24 cellular contexts compared by ENCODE assay signal in genomic region chr10:120195984-120196712, GRCh38.
"Had no signal": no experiment of that assay in that cellular context is flagged by ENCODE, and none has a peak within 500 bp of the region (broad histone marks: within the 10 kb centered on the region; RNA-seq: fewer than 3 reads in every experiment).

No MANE protein-coding gene starts in this region.

- H3K9me3 Mint-ChIP-seq: activated CD4-positive, alpha-beta memory T cell treated with anti-CD3 and anti-CD28 coated beads for 36 hours; activated CD4-positive, alpha-beta T cell treated with anti-CD3 and anti-CD28 coated beads, Interleukin-2, amount 10 ng/mL, durations not matched to agents 7 days and 5 days; activated naive CD4-positive, alpha-beta T cell treated with anti-CD3 and anti-CD28 coated beads, Interleukin-2, amount 10 ng/mL, durations not matched to agents 7 days and 5 days; activated naive CD8-positive, alpha-beta T cell treated with anti-CD3 and anti-CD28 coated beads for 36 hours; activated T-cell treated with anti-CD3 and anti-CD28 coated beads, Interleukin-2, amount 50 U/mL, for 4 hours had no signal

- H3K4me3 Mint-ChIP-seq: activated CD4-positive, alpha-beta memory T cell treated with anti-CD3 and anti-CD28 coated beads for 36 hours; activated CD4-positive, alpha-beta T cell treated with anti-CD3 and anti-CD28 coated beads, Interleukin-2, amount 10 ng/mL, durations not matched to agents 7 days and 5 days; activated naive CD4-positive, alpha-beta T cell treated with anti-CD3 and anti-CD28 coated beads, Interleukin-2, amount 10 ng/mL, durations not matched to agents 7 days and 5 days; activated naive CD8-positive, alpha-beta T cell treated with anti-CD3 and anti-CD28 coated beads for 36 hours; activated T-cell treated with anti-CD3 and anti-CD28 coated beads, Interleukin-2, amount 50 U/mL, for 4 hours had no signal

- H3K4me1 Mint-ChIP-seq: activated CD4-positive, alpha-beta T cell treated with anti-CD3 and anti-CD28 coated beads, Interleukin-2, amount 10 ng/mL, durations not matched to agents 7 days and 5 days; activated naive CD4-positive, alpha-beta T cell treated with anti-CD3 and anti-CD28 coated beads, Interleukin-2, amount 10 ng/mL, durations not matched to agents 7 days and 5 days; activated naive CD8-positive, alpha-beta T cell treated with anti-CD3 and anti-CD28 coated beads for 36 hours had no signal

- H3K36me3 ChIP-seq: SJCRH30 had no signal

- H3K27ac Mint-ChIP-seq: activated CD4-positive, alpha-beta memory T cell treated with anti-CD3 and anti-CD28 coated beads for 36 hours; activated CD4-positive, alpha-beta T cell treated with anti-CD3 and anti-CD28 coated beads, Interleukin-2, amount 10 ng/mL, durations not matched to agents 7 days and 5 days; activated naive CD4-positive, alpha-beta T cell treated with anti-CD3 and anti-CD28 coated beads, Interleukin-2, amount 10 ng/mL, durations not matched to agents 7 days and 5 days; activated naive CD8-positive, alpha-beta T cell treated with anti-CD3 and anti-CD28 coated beads for 36 hours had no signal

- H3K4me3 ChIP-seq: SJCRH30 had no signal

- ATAC-seq: activated T-cell treated with anti-CD3 and anti-CD28 coated beads, Interleukin-2, amount 50 U/mL, for 4 hours; Panc1 had no signal

- H3K27me3 Mint-ChIP-seq: activated CD4-positive, alpha-beta memory T cell treated with anti-CD3 and anti-CD28 coated beads for 36 hours; activated CD4-positive, alpha-beta T cell treated with anti-CD3 and anti-CD28 coated beads, Interleukin-2, amount 10 ng/mL, durations not matched to agents 7 days and 5 days; activated naive CD4-positive, alpha-beta T cell treated with anti-CD3 and anti-CD28 coated beads, Interleukin-2, amount 10 ng/mL, durations not matched to agents 7 days and 5 days; activated naive CD8-positive, alpha-beta T cell treated with anti-CD3 and anti-CD28 coated beads for 36 hours had no signal

- DNase-seq: activated CD4-positive, alpha-beta memory T cell treated with anti-CD3 and anti-CD28 coated beads for 36 hours; activated CD4-positive, alpha-beta T cell treated with anti-CD3 and anti-CD28 coated beads, Interleukin-2, amount 10 ng/mL, durations not matched to agents 7 days and 5 days; activated CD4-positive, CD25-positive, alpha-beta regulatory T cell; activated CD8-positive, alpha-beta memory T cell treated with anti-CD3 and anti-CD28 coated beads for 24 hours; activated gamma-delta T cell treated with Interleukin-2 at 50 U/mL for 16 hours; activated naive CD4-positive, alpha-beta T cell treated with anti-CD3 and anti-CD28 coated beads, Interleukin-2, amount 10 ng/mL, durations not matched to agents 7 days and 5 days; activated naive CD8-positive, alpha-beta T cell treated with anti-CD3 and anti-CD28 coated beads for 36 hours; activated T-cell treated with anti-CD3 and anti-CD28 coated beads, Interleukin-2, amount 50 U/mL, for 4 hours; caudate nucleus; KBM-7; NCI-H1048; NCI-H1417; NCI-H1930; NCI-H2171 treated with DMSO at 0.1 percent for 48 hours; NCI-H226; NCI-H526 treated with DMSO at 0.1 percent for 48 hours; NCI-H82; Right ventricle myocardium superior; RPMI8226; SJCRH30; SK-N-SH; T-helper 1 cell had no signal

- H3K9me3 ChIP-seq: SK-N-SH had no signal

- H3K4me1 ChIP-seq: SJCRH30 had no signal

- H3K36me3 Mint-ChIP-seq: activated CD4-positive, alpha-beta memory T cell treated with anti-CD3 and anti-CD28 coated beads for 36 hours; activated naive CD4-positive, alpha-beta T cell treated with anti-CD3 and anti-CD28 coated beads, Interleukin-2, amount 10 ng/mL, durations not matched to agents 7 days and 5 days; activated naive CD8-positive, alpha-beta T cell treated with anti-CD3 and anti-CD28 coated beads for 36 hours had no signal

- H3K27me3 ChIP-seq: SJCRH30 had no signal

- H3K27ac ChIP-seq: SJCRH30, VCaP had no signal
